In the genomic region with DNA sequence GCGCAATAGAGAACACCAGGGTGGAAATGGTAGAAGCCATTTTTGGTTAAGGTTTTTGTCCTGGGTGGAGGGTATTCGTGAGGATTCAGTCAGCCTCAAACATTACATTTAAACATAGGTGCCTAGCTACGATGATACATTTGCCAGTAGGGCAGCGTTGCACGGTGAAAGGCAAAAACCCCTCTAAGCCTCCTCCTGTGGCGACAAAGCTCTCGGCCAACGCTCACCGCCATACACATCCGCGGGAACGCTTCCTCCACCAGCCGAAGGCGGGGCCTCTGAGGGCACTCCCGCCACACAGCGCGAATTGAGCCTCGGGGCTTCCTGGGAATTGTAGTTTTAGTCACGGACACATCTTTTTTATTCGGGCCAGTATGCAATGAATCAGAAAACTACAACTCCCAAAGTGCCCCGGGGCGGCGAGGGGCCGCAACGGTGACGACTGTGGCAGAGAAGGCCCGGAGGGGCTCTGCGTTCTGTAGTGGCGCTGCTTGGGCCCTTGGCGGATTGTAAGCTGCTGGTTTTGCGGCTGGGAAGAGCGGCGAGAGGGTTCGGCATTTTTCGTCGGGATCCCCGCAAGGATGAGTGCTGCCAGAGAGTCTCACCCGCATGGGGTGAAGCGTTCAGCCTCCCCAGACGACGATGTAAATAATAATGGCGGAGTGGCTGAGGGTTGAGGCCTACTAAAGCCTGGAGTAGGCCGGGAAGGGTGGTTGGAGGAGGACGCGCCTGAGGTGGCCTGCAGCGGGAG, we compare ENCODE assay signal across 8 cellular contexts. TPM values are rescaled to one million over a fixed set of nuclear protein-coding genes. Genes with fewer than 3 reads are reported as not detected.
DNase-seq lines count a peak whose midpoint lies in the region; ATAC-seq and TF ChIP-seq lines count a peak whose summit lies in the region.

C11orf58 (plus strand) TSS at position 450 of the 751 bp plus-strand sequence; CDS start at position 582, 132 bp downstream.

- H3K4me3 ChIP-seq in ascending aorta (peak within 1 kb of the TSS; percentile 93), right cardiac atrium (ENCODE audit: low read length) (peak within 1 kb of the TSS; percentile 100), uterus (peak within 1 kb of the TSS; percentile 72 to 93)

- no peaks in the 10 kb centered on the region for H3K36me3 ChIP-seq in ascending aorta
- H3K36me3 ChIP-seq in uterus: no peaks in the 10 kb centered on the region

- H3K4me1 ChIP-seq in ascending aorta (peaks cover 4 to 16% of the 10 kb centered on the region in 2 donors), right cardiac atrium (ENCODE audit: control insufficient read depth, insufficient read depth, low read length) (peaks cover 6% of the 10 kb centered on the region), uterus (peaks cover 7 to 12% of the 10 kb centered on the region in 2 donors)

- H3K27me3 ChIP-seq in ascending aorta (no peaks in the 10 kb centered on the region), right cardiac atrium (ENCODE audit: control insufficient read depth, insufficient read depth) (no peaks in the 10 kb centered on the region), uterus (no peaks in the 10 kb centered on the region)

- peak within 1 kb of the TSS; percentile 68 for H3K4me3 Mint-ChIP-seq in T-helper 2 cell treated with Interferon-gamma antibody and Interleukin-4, amounts not matched to agents 5 μg/mL and 100 μg/mL, for 36 hours

- H3K36me3 Mint-ChIP-seq in T-helper 2 cell treated with Interferon-gamma antibody and Interleukin-4, amounts not matched to agents 5 μg/mL and 100 μg/mL, for 36 hours (ENCODE audit: low read depth): peaks cover 10% of the 10 kb centered on the region

- H3K9me3 ChIP-seq in ascending aorta (no peaks in the 10 kb centered on the region), right cardiac atrium (ENCODE audit: control insufficient read depth, low read length) (no peaks in the 10 kb centered on the region), uterus (no peaks in the 10 kb centered on the region)

- peak within 1 kb of the TSS; percentile 95 for H3K27ac ChIP-seq in ascending aorta
- peak within 1 kb of the TSS; percentile 100 for H3K27ac ChIP-seq in right cardiac atrium (ENCODE audit: low read length)
- peak within 1 kb of the TSS; percentile 87 to 93 for H3K27ac ChIP-seq in uterus

- DNase-seq in NCI-H1930 (lab: John Stamatoyannopoulos, UW) (peak; percentile 98 to 99), ascending aorta (ENCODE audit: low spot score in 2 of 2) (peak; percentile 94 to 98), right cardiac atrium (peak; percentile 95 to 97 (median 96)), pulmonary artery endothelial cell (ENCODE audit: low read depth, low spot score) (peak; percentile 89), uterus (peak; percentile 94 to 96)
- DNase-seq in T-helper 2 cell treated with Interferon-gamma antibody and Interleukin-4, amounts not matched to agents 5 μg/mL and 100 μg/mL, for 36 hours (ENCODE audit: low spot score): peak; percentile 95

- WGBS in right cardiac atrium: under 1% methylated on average over 46 of the region's 46 CpGs

- TF ChIP-seq CTCF in ascending aorta (IDR thresholded peaks at IDR 0.05) (no peak), uterus (IDR thresholded peaks at IDR 0.05) (peak in 1 of 4 experiments; percentile 6)

- H3K27ac Mint-ChIP-seq in T-helper 2 cell treated with Interferon-gamma antibody and Interleukin-4, amounts not matched to agents 5 μg/mL and 100 μg/mL, for 36 hours: peak within 1 kb of the TSS; percentile 75

- peaks cover 15% of the 10 kb centered on the region for H3K4me1 Mint-ChIP-seq in T-helper 2 cell treated with Interferon-gamma antibody and Interleukin-4, amounts not matched to agents 5 μg/mL and 100 μg/mL, for 36 hours (ENCODE audit: low read depth)

- H3K9me3 Mint-ChIP-seq in T-helper 2 cell treated with Interferon-gamma antibody and Interleukin-4, amounts not matched to agents 5 μg/mL and 100 μg/mL, for 36 hours: no peaks in the 10 kb centered on the region

- TF ChIP-seq POLR2A in uterus (IDR thresholded peaks at IDR 0.05): peak; percentile 85 to 94

- intact Hi-C loops in ascending aorta (cut with DNase I): loop anchor here (2.0 to 10.0 kb wide), 4 partner anchors 54 to 1966 kb away; partner anchors contain the start of gene RPS13
- intact Hi-C loops in right cardiac atrium (cut with DNase I): no loop called here
- intact Hi-C loops in uterus (cut with DNase I; ENCODE audit: low total_unique reads): no loop called here

- H3K27me3 Mint-ChIP-seq in T-helper 2 cell treated with Interferon-gamma antibody and Interleukin-4, amounts not matched to agents 5 μg/mL and 100 μg/mL, for 36 hours (ENCODE audit: low read depth): peaks cover 2% of the 10 kb centered on the region

- ATAC-seq in GM18502 (IDR thresholded peaks at IDR 0.05; ENCODE audit: poor library complexity, unreplicated experiment) (peak; percentile 97), HG02970 (IDR thresholded peaks at IDR 0.05; ENCODE audit: low FRiP score, unreplicated experiment) (peak; percentile 100), right cardiac atrium (peak; percentile 98)

RNA-seq across cellular contexts. Expression of gene C11orf58, which starts in this region (rescaled TPM):
- total RNA-seq in ascending aorta (40.9 TPM), right cardiac atrium (100 to 1,000 TPM; 128 to 139 (median 130) TPM), pulmonary artery endothelial cell (194 and 278 TPM in 2 replicates), uterus (100 to 1,000 TPM; 126 to 252 (median 148) TPM)
- 124 TPM for polyA plus RNA-seq in right cardiac atrium

Comparison
In these comparisons a context has a peak if more than half of its experiments do, and no peak if none do; other contexts are left out.
1. Peak in every context shown above with its lines: DNase-seq, ATAC-seq, H3K4me3 ChIP-seq and H3K27ac ChIP-seq.